Comparison of ENCODE assay signal across 1 cellular context in the genomic region with DNA sequence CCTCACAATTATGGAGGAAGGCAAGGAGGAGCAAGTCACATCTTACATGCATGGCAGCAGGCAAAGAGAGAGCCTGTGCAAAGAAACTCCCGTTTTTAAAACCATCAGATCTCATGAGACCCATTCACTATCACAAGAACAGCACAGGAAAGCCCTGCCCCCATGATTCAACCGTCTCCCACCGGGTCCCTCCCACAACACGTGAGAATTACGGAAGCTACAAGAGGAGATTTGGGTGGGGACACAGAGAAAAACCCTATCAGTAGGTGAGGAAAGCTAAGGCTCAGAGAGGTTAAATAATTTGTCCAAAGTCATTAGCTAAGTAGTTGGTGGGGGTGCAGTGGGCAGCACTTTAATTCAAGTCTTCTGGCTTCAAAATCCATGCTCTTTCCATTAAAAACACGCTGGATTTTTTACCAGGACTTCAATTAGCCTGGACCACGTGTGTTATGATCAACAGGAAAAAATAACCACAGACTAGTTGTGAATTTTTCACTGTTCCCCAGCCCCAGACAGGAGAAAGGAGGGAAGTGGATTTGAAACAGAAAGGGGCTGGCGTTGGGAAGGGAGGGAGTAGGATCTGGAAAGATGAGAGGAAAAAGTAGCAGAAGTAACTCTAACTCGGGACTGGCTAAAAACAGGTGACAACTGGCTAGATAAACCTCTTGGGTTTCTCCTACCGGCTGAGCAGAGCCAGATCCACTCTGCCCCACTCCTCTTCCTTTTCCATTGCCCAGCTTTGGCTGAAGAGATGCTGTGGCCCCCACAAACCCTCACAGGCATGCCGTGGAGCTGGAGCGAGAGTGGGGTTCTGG.
TF ChIP-seq lines count a peak whose summit lies in the region.

No MANE protein-coding gene starts in this region.

TF ChIP-seq in H1, 55 proteins besides CTCF, POLR2A, EP300 and RAD21:
- TF ChIP-seq RFX5 (IDR thresholded peaks at IDR 0.05; ENCODE audit: borderline replicate concordance, low read depth, low read length): no peak
- no peak for TF ChIP-seq CBX8 (IDR thresholded peaks at IDR 0.05; ENCODE audit: borderline replicate concordance, low read depth, low read length)
- no peak for TF ChIP-seq POLR2AphosphoS5 (IDR thresholded peaks at IDR 0.05; ENCODE audit: low read depth, low read length)
- no peak for TF ChIP-seq GABPA (IDR thresholded peaks at IDR 0.05; ENCODE audit: borderline replicate concordance, insufficient read depth, low read length)
